27 cellular contexts compared by ENCODE assay signal in the genomic region with DNA sequence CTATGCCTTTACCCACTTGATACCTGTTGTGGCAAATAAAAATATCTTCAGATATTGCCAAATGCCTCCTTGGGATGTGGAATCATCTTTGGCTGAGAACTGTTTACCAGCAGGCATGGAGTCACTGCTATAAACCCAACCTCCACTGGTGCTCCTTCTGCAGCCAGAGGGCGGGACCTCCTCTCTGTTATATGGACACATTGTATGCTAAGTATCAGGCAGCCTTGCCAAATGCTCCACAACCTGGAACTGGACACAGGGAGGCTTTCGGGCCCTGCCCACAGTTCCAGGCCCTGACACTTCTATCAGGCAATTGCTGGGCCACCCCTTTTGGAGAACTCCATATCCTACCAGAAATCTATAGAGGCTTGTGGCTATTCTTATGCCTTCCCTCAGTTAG.
DNase-seq lines count a peak whose midpoint lies in the region; ATAC-seq and TF ChIP-seq lines count a peak whose summit lies in the region.
"Had no signal": no experiment of that assay in that cellular context is flagged by ENCODE, and none has a peak within 500 bp of the region (broad histone marks: within the 10 kb centered on the region; RNA-seq: fewer than 3 reads in every experiment).

No MANE protein-coding gene starts in this region.

- ATAC-seq in RWPE2 (ENCODE audit: low read depth) (no peak), HG02885 (IDR thresholded peaks at IDR 0.05; ENCODE audit: poor library complexity, unreplicated experiment) (no peak)
- ATAC-seq: activated CD4-positive, CD25-positive, alpha-beta regulatory T cell treated with anti-CD3 and anti-CD28 coated beads, Interleukin-2, amount 50 U/mL, for 24 hours; gastrocnemius medialis; mucosa of descending colon; pancreas; stimulated activated naive CD8-positive, alpha-beta T cell treated with anti-CD3 and anti-CD28 coated beads, Interleukin-15, amount 100 ng/mL, for 72 hours had no signal

- CTCF ChIA-PET in AG04450 (lab: Charles Lee) = no interaction called here

- H3K27ac ChIP-seq in AG04450 (ENCODE audit: low read depth, low read length) (peak overlapping the region; percentile 35), RWPE2 (ENCODE audit: poor library complexity, severe bottlenecking) (peak overlapping the region; percentile 86)
- H3K27ac ChIP-seq: gastrocnemius medialis, pancreas, right atrium auricular region, tibial nerve had no signal

- H3K4me1 ChIP-seq in RWPE2 (ENCODE audit: insufficient read depth, poor library complexity, severe bottlenecking) = peaks cover 28% of the 10 kb centered on the region
- H3K4me1 ChIP-seq: gastrocnemius medialis, pancreas had no signal

- DNase-seq in AG04450 (ENCODE audit: low read depth, low spot score) = no peak
- peak; percentile 30 for DNase-seq in HCEC 1CT
- DNase-seq in RWPE2 (ENCODE audit: low spot score) = no peak
- DNase-seq in fibroblast of the aortic adventitia (ENCODE audit: low read depth) = peak; percentile 47
- DNase-seq in NCI-H1417 (lab: John Stamatoyannopoulos, UW) = no peak
- DNase-seq in NCI-H2081 (lab: John Stamatoyannopoulos, UW) = no peak
- DNase-seq in H4 (ENCODE audit: low spot score) = no peak
- DNase-seq: activated CD4-positive, alpha-beta memory T cell treated with anti-CD3 and anti-CD28 coated beads, Interleukin-2, amount 10 ng/mL, durations not matched to agents 7 days and 5 days; activated effector memory CD4-positive, alpha-beta T cell treated with anti-CD3 and anti-CD28 coated beads, Interleukin-2, amount 50 U/mL, for 16 hours; activated naive CD8-positive, alpha-beta T cell treated with anti-CD3 and anti-CD28 coated beads, Interleukin-2, amount 10 ng/mL, durations not matched to agents 7 days and 5 days; activated T-cell treated with anti-CD3 and anti-CD28 coated beads for 4 hours; cerebellar nuclear complex; gastrocnemius medialis; GDM1; hippocampal formation; mucosa of descending colon; NCI-H1048; NCI-H187 treated with DMSO at 0.1 percent for 48 hours; NCI-H748 treated with DMSO at 0.1 percent for 48 hours; nephron progenitor cell; pancreas; stimulated activated naive CD8-positive, alpha-beta T cell treated with anti-CD3 and anti-CD28 coated beads, Interleukin-15, amount 100 ng/mL, for 72 hours; T1000 had no signal

- no peaks in the 10 kb centered on the region for H3K36me3 ChIP-seq in RWPE2 (ENCODE audit: low read depth)
- H3K36me3 ChIP-seq: gastrocnemius medialis, pancreas, right atrium auricular region, tibial nerve had no signal

- POLR2A ChIA-PET in AG04450 (lab: Yijun Ruan, JAX) = no interaction called here

- H3K9me3 ChIP-seq in AG04450 (ENCODE audit: control insufficient read depth, insufficient read depth, low read length) (no peaks in the 10 kb centered on the region), RWPE2 (ENCODE audit: severe bottlenecking) (no peaks in the 10 kb centered on the region)
- H3K9me3 ChIP-seq: gastrocnemius medialis, mucosa of descending colon, pancreas, right atrium auricular region, tibial nerve had no signal

- H3K27me3 ChIP-seq in AG04450 (ENCODE audit: control insufficient read depth, insufficient read depth, low read length) = no peaks in the 10 kb centered on the region
- no peaks in the 10 kb centered on the region for H3K27me3 ChIP-seq in RWPE2 (ENCODE audit: insufficient read depth, poor library complexity, severe bottlenecking)
- H3K27me3 ChIP-seq: gastrocnemius medialis, pancreas, right atrium auricular region, tibial nerve had no signal

- H3K4me3 ChIP-seq in AG04450 (ENCODE audit: low read depth, low read length) = no peak overlapping the region
- H3K4me3 ChIP-seq in RWPE2 (ENCODE audit: severe bottlenecking) = no peak overlapping the region
- no peak overlapping the region for H3K4me3 ChIP-seq in fibroblast of the aortic adventitia (ENCODE audit: low read depth, low read length)
- H3K4me3 ChIP-seq: gastrocnemius medialis, mucosa of descending colon, pancreas, right atrium auricular region, tibial nerve had no signal

- TF ChIP-seq CTCF in AG04450 (IDR thresholded peaks at IDR 0.05; ENCODE audit: low read depth, low read length) (no peak), RWPE2 (IDR thresholded peaks at IDR 0.05; ENCODE audit: poor library complexity, severe bottlenecking) (no peak), fibroblast of the aortic adventitia (IDR thresholded peaks at IDR 0.05; ENCODE audit: insufficient read depth, low read length) (no peak)

Comparison
In these comparisons a context has a peak if more than half of its experiments do, and no peak if none do; other contexts are left out.
1. DNase-seq: peak in HCEC 1CT (single experiment) and fibroblast of the aortic adventitia (single experiment); none in AG04450 (single experiment), RWPE2 (single experiment), NCI-H1417 (0 of 3), NCI-H2081 (0 of 2) and H4 (single experiment).